In the genomic region with DNA sequence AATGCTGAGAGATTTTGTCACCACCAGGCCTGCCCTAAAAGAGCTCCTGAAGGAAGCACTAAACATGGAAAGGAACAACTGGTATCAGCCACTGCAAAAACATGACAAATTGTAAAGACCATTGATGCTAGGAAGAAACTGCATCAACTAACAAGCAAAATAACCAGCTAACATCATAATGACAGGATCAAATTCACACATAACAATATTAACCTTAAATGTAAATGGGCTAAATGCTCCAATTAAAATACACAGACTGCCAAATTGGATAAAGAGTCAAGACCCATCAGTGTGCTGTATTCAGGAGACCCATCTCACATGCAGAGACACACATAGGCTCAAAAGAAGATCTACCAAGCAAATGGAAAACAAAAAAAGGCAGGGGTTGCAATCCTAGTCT, we compare ENCODE assay signal across 7 cellular contexts. TPM values are rescaled to one million over a fixed set of nuclear protein-coding genes. Genes with fewer than 3 reads are reported as not detected.
"Had no signal": no experiment of that assay in that cellular context is flagged by ENCODE, and none has a peak within 500 bp of the region (broad histone marks: within the 10 kb centered on the region; RNA-seq: fewer than 3 reads in every experiment).

No MANE protein-coding gene starts in this region.

RNA-seq across cellular contexts. Expression of gene ANKRD55, which starts 9.8 kb away (rescaled TPM):
- total RNA-seq: kidney epithelial cell, left colon, left ventricle myocardium superior, mammary epithelial cell, mesenteric fat pad, myocyte had no signal
- polyA plus RNA-seq: keratinocyte, mammary epithelial cell had no signal
